In the genomic region with DNA sequence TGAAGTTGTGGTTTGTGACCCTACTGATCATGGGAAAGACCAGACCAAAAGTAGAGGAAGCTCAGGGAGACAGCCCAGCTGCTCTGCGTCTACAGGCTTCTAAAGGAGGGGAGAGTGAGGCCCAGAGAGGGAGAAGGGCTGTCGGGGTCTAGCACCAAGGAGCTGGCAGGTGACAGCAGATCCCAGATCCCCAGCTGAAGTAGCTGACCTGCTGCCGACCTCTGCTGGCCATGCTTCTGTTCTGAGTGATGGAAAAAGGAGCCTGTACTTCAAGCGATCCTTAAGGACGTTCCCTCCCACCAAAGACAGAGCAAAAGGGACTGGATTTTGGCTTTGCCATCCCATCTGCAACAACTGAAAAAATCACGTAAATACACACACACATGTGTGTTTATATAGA, we compare ENCODE assay signal across 1 cellular context.
TF ChIP-seq lines count a peak whose summit lies in the region.

No MANE protein-coding gene starts in this region.

TF ChIP-seq in WTC11, 78 proteins besides CTCF, POLR2A, EP300 and RAD21 (continued from another document):
- TF ChIP-seq, protein P1, sequence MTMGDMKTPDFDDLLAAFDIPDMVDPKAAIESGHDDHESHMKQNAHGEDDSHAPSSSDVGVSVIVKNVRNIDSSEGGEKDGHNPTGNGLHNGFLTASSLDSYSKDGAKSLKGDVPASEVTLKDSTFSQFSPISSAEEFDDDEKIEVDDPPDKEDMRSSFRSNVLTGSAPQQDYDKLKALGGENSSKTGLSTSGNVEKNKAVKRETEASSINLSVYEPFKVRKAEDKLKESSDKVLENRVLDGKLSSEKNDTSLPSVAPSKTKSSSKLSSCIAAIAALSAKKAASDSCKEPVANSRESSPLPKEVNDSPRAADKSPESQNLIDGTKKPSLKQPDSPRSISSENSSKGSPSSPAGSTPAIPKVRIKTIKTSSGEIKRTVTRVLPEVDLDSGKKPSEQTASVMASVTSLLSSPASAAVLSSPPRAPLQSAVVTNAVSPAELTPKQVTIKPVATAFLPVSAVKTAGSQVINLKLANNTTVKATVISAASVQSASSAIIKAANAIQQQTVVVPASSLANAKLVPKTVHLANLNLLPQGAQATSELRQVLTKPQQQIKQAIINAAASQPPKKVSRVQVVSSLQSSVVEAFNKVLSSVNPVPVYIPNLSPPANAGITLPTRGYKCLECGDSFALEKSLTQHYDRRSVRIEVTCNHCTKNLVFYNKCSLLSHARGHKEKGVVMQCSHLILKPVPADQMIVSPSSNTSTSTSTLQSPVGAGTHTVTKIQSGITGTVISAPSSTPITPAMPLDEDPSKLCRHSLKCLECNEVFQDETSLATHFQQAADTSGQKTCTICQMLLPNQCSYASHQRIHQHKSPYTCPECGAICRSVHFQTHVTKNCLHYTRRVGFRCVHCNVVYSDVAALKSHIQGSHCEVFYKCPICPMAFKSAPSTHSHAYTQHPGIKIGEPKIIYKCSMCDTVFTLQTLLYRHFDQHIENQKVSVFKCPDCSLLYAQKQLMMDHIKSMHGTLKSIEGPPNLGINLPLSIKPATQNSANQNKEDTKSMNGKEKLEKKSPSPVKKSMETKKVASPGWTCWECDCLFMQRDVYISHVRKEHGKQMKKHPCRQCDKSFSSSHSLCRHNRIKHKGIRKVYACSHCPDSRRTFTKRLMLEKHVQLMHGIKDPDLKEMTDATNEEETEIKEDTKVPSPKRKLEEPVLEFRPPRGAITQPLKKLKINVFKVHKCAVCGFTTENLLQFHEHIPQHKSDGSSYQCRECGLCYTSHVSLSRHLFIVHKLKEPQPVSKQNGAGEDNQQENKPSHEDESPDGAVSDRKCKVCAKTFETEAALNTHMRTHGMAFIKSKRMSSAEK (CRISPR knock-in tag; IDR thresholded peaks at IDR 0.05; ENCODE audit: borderline replicate concordance) = no peak
